ENCODE assay signal across 10 cellular contexts in the genomic region with DNA sequence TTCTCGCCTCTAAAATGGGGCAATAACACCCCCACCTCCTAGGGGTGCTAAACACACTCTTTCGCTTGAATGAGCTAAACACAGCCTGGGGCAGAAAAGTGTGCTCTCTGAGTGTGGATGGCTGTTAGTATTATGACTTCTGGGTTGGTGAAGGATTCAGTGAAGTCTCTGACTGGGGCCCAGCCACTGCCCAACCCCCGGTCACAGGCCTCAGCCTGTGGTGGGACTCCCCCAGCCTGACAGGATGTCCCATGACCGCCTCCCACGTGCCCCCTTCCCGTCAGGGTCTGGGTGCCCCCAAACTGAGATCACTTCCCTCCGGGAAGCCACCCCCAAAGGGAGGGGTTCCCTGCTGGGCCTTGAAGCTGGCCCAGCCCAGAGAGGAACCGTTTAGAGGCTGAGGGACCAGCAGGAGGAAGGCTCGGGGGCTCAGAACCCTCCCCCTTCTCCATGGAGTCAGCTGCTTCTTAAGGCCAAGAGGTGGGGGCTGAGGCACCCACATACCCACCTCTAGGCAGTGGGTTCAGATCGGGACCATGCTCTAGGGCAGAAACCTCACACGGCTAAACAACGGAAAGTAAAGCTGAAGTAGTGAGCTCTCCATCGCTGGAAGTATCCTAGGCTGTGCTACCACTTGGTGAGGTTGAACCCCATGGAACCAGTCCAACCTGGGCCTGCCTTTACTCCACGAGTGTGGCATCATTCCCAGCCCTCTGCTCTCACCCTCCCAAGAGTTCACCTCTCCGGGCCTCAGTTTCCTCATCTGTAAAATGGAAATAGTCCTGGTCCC. TPM values are rescaled to one million over a fixed set of nuclear protein-coding genes. Genes with fewer than 3 reads are reported as not detected.
DNase-seq lines count a peak whose midpoint lies in the region; ATAC-seq, FAIRE-seq and TF ChIP-seq lines count a peak whose summit lies in the region.
"Had no signal": no experiment of that assay in that cellular context is flagged by ENCODE, and none has a peak within 500 bp of the region (broad histone marks: within the 10 kb centered on the region; RNA-seq: fewer than 3 reads in every experiment).

No MANE protein-coding gene starts in this region.

- no peak overlapping the region for H3K4me3 Mint-ChIP-seq in activated naive CD4-positive, alpha-beta T cell treated with anti-CD3 and anti-CD28 coated beads, Interleukin-2, amount 10 ng/mL, durations not matched to agents 7 days and 5 days

- WGBS in small intestine, 3 donors: 55 to 76% (median 69%) methylated on average over 13 to 15 of the region's 15 CpGs
- WGBS in prostate gland: 66% methylated on average over 15 of the region's 15 CpGs

- no peaks in the 10 kb centered on the region for H3K36me3 Mint-ChIP-seq in activated naive CD4-positive, alpha-beta T cell treated with anti-CD3 and anti-CD28 coated beads, Interleukin-2, amount 10 ng/mL, durations not matched to agents 7 days and 5 days

- TF ChIP-seq CTCF in prostate gland (IDR thresholded peaks at IDR 0.05): no peak

- peak overlapping the region; percentile 18 to 24 for H3K27ac ChIP-seq in small intestine (ENCODE audit: low read depth in 1 of 2, low read length in 1 of 2)
- H3K27ac ChIP-seq in prostate gland: no peak overlapping the region
- H3K27ac ChIP-seq: ascending aorta had no signal

- intact Hi-C loops in prostate gland (cut with DNase I): no loop called here

- DNase-seq in GM18507 (ENCODE audit: extremely low spot score, insufficient read length, low read depth) (peak; percentile 51), small intestine (no peak), prostate gland (ENCODE audit: low spot score) (no peak), kidney tubule cell (ENCODE audit: low spot score) (no peak), RPMI8226 (no peak)
- DNase-seq in activated naive CD4-positive, alpha-beta T cell treated with anti-CD3 and anti-CD28 coated beads, Interleukin-2, amount 10 ng/mL, durations not matched to agents 7 days and 5 days: peak; percentile 28

- no peaks in the 10 kb centered on the region for H3K9me3 ChIP-seq in small intestine (ENCODE audit: control insufficient read depth, low read depth)
- H3K9me3 ChIP-seq in prostate gland: no peaks in the 10 kb centered on the region
- H3K9me3 ChIP-seq: ascending aorta had no signal

- CTCF ChIA-PET in activated naive CD4-positive, alpha-beta T cell treated with anti-CD3 and anti-CD28 coated beads, Interleukin-2, amount 10 ng/mL, durations not matched to agents 7 days and 5 days (lab: Charles Lee): interaction anchor here (0.6 to 1.9 kb wide), 5 partner anchors 22 to 821 kb away, joined by 3 to 6 read pairs (median 3); no protein-coding TSS in a partner anchor

- H3K9me3 Mint-ChIP-seq in activated naive CD4-positive, alpha-beta T cell treated with anti-CD3 and anti-CD28 coated beads, Interleukin-2, amount 10 ng/mL, durations not matched to agents 7 days and 5 days: no peaks in the 10 kb centered on the region

- no peaks in the 10 kb centered on the region for H3K27me3 Mint-ChIP-seq in activated naive CD4-positive, alpha-beta T cell treated with anti-CD3 and anti-CD28 coated beads, Interleukin-2, amount 10 ng/mL, durations not matched to agents 7 days and 5 days

- no peak overlapping the region for H3K4me3 ChIP-seq in small intestine (ENCODE audit: low read depth in 1 of 2, low read length in 2 of 2)
- H3K4me3 ChIP-seq in prostate gland: no peak overlapping the region
- H3K4me3 ChIP-seq: ascending aorta had no signal

- H3K27me3 ChIP-seq in small intestine (ENCODE audit: control insufficient read depth in 2 of 2, insufficient read depth in 2 of 2, low read length in 2 of 2): no peaks in the 10 kb centered on the region
- H3K27me3 ChIP-seq in prostate gland (replicated peaks; ENCODE audit: insufficient read depth): no peaks in the 10 kb centered on the region
- H3K27me3 ChIP-seq: ascending aorta had no signal

- peaks cover 9% of the 10 kb centered on the region for H3K4me1 Mint-ChIP-seq in activated naive CD4-positive, alpha-beta T cell treated with anti-CD3 and anti-CD28 coated beads, Interleukin-2, amount 10 ng/mL, durations not matched to agents 7 days and 5 days

- peak; percentile 53 for ATAC-seq in HG03460 (IDR thresholded peaks at IDR 0.05; ENCODE audit: unreplicated experiment)
- no peak for ATAC-seq in HG02840 (IDR thresholded peaks at IDR 0.05; ENCODE audit: low FRiP score, unreplicated experiment)

- no peak for TF ChIP-seq POLR2A in prostate gland (IDR thresholded peaks at IDR 0.05)

- no peaks in the 10 kb centered on the region for H3K36me3 ChIP-seq in small intestine (ENCODE audit: control insufficient read depth in 2 of 2, insufficient read depth in 2 of 2, low read length in 2 of 2)
- H3K36me3 ChIP-seq in prostate gland: no peaks in the 10 kb centered on the region
- H3K36me3 ChIP-seq: ascending aorta had no signal

- FAIRE-seq in GM18507 (lab: Jason Lieb, UNC): peak; percentile 70
- no peak for FAIRE-seq in small intestine (lab: Jason Lieb, UNC)

- H3K4me1 ChIP-seq in small intestine (ENCODE audit: control insufficient read depth in 2 of 2, insufficient read depth in 1 of 2, low read depth in 1 of 2, low read length in 1 of 2) (peaks cover 0 to 4% of the 10 kb centered on the region in 2 donors), prostate gland (replicated peaks) (no peaks in the 10 kb centered on the region)
- H3K4me1 ChIP-seq: ascending aorta had no signal

- H3K27ac Mint-ChIP-seq in activated naive CD4-positive, alpha-beta T cell treated with anti-CD3 and anti-CD28 coated beads, Interleukin-2, amount 10 ng/mL, durations not matched to agents 7 days and 5 days: no peak overlapping the region

RNA-seq across cellular contexts. Expression of gene DTX1, which starts 13.8 kb away (rescaled TPM):
- polyA plus RNA-seq in small intestine: 1 to 10 TPM in 2 of 3 donors, under 1 TPM in 1; 0.45 to 4.8 (median 4.3) TPM
- total RNA-seq in prostate gland: 10 to 100 TPM in 1 of 2 donors, 1 to 10 TPM in 1; 2.6 to 21.2 TPM
- total RNA-seq: RPMI7951 had no signal

Comparison
In these comparisons a context has a peak if more than half of its experiments do, and no peak if none do; other contexts are left out.
1. DNase-seq: peak in GM18507 (single experiment) and activated naive CD4-positive, alpha-beta T cell treated with anti-CD3 and anti-CD28 coated beads, Interleukin-2, amount 10 ng/mL, durations not matched to agents 7 days and 5 days (single experiment); none in small intestine (single experiment), prostate gland (single experiment), kidney tubule cell (single experiment) and RPMI8226 (single experiment).
2. H3K27ac ChIP-seq: peak in small intestine (2 of 2); none in prostate gland (0 of 2).